ENCODE assay signal across 22 cellular contexts in the genomic region with DNA sequence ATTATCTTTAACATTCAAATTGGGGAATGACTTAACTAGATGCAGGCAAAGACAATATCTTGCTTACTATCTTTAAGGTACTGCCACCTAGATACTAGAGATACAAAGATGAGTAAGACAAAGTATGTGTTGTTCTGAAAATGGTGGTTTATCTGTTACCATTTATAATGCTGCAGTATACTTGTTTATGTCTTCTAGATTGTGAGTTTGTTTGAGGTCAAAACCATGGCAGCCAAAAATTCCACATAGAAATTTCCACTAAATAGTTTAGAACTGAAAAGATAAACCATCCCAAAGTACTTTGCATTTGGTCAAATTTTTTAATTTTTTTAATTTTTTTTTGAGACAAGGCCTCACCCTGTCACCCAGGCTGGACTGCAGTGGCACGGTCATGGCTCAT.
"Had no signal": no experiment of that assay in that cellular context is flagged by ENCODE, and none has a peak within 500 bp of the region (broad histone marks: within the 10 kb centered on the region; RNA-seq: fewer than 3 reads in every experiment).

No MANE protein-coding gene starts in this region.

- H3K27me3 ChIP-seq: esophagus squamous epithelium, hepatocyte, neutrophil, spleen, testis, tibial nerve, upper lobe of right lung, vagina had no signal

- H3K4me1 Mint-ChIP-seq: naive thymus-derived CD8-positive, alpha-beta T cell; stimulated activated memory B cell treated with anti-CD40 and anti-IgM and Interleukin-4, amounts not matched to agents 10 μg/mL and 1 μg/mL and 100 μg/mL, for 72 hours; stimulated activated naive CD8-positive, alpha-beta T cell treated with anti-CD3 and anti-CD28 coated beads, Interleukin-15, amount 100 ng/mL, for 72 hours had no signal

- H3K9me3 Mint-ChIP-seq: naive thymus-derived CD8-positive, alpha-beta T cell; stimulated activated memory B cell treated with anti-CD40 and anti-IgM and Interleukin-4, amounts not matched to agents 10 μg/mL and 1 μg/mL and 100 μg/mL, for 72 hours; stimulated activated naive CD8-positive, alpha-beta T cell treated with anti-CD3 and anti-CD28 coated beads, Interleukin-15, amount 100 ng/mL, for 72 hours had no signal

- H3K36me3 ChIP-seq: esophagus squamous epithelium, neutrophil, spleen, tibial nerve, upper lobe of right lung, vagina had no signal

- H3K27me3 Mint-ChIP-seq: stimulated activated memory B cell treated with anti-CD40 and anti-IgM and Interleukin-4, amounts not matched to agents 10 μg/mL and 1 μg/mL and 100 μg/mL, for 72 hours had no signal

- H3K27ac Mint-ChIP-seq: naive thymus-derived CD8-positive, alpha-beta T cell; stimulated activated memory B cell treated with anti-CD40 and anti-IgM and Interleukin-4, amounts not matched to agents 10 μg/mL and 1 μg/mL and 100 μg/mL, for 72 hours; stimulated activated naive CD8-positive, alpha-beta T cell treated with anti-CD3 and anti-CD28 coated beads, Interleukin-15, amount 100 ng/mL, for 72 hours had no signal

- H3K4me3 Mint-ChIP-seq: naive thymus-derived CD8-positive, alpha-beta T cell; stimulated activated memory B cell treated with anti-CD40 and anti-IgM and Interleukin-4, amounts not matched to agents 10 μg/mL and 1 μg/mL and 100 μg/mL, for 72 hours; stimulated activated naive CD8-positive, alpha-beta T cell treated with anti-CD3 and anti-CD28 coated beads, Interleukin-15, amount 100 ng/mL, for 72 hours had no signal

- ATAC-seq: left colon; left ventricle myocardium superior; mucosa of descending colon; naive thymus-derived CD8-positive, alpha-beta T cell; sciatic nerve; stimulated activated memory B cell treated with anti-CD40 and anti-IgM and Interleukin-4, amounts not matched to agents 10 μg/mL and 1 μg/mL and 100 μg/mL, for 72 hours; stimulated activated naive CD8-positive, alpha-beta T cell treated with anti-CD3 and anti-CD28 coated beads, Interleukin-15, amount 100 ng/mL, for 72 hours; upper lobe of right lung had no signal

- H3K4me1 ChIP-seq: testis had no signal

- H3K27ac ChIP-seq: esophagus squamous epithelium, hepatocyte, neutrophil, spleen, testis, tibial nerve, upper lobe of right lung, vagina had no signal

- H3K36me3 Mint-ChIP-seq: naive thymus-derived CD8-positive, alpha-beta T cell; stimulated activated memory B cell treated with anti-CD40 and anti-IgM and Interleukin-4, amounts not matched to agents 10 μg/mL and 1 μg/mL and 100 μg/mL, for 72 hours had no signal

- DNase-seq: dermis blood vessel endothelial cell; esophagus squamous epithelium; foreskin melanocyte; head of caudate nucleus; left colon; left ventricle myocardium superior; mucosa of descending colon; naive thymus-derived CD8-positive, alpha-beta T cell; spleen; stimulated activated CD4-positive, alpha-beta T cell treated with anti-CD3 and anti-CD28 coated beads, Interleukin-15, amount 100 ng/mL, for 24 hours; stimulated activated CD4-positive, alpha-beta T cell treated with anti-CD3 and anti-CD28 coated beads, Interleukin-1b, Interleukin-23, amount 100 ng/mL, for 48 hours; stimulated activated CD4-positive, alpha-beta T cell treated with anti-CD3 and anti-CD28 coated beads, Interleukin-4, amount 100 ng/mL, for 24 hours; stimulated activated naive CD8-positive, alpha-beta T cell treated with anti-CD3 and anti-CD28 coated beads, Interleukin-15, amount 100 ng/mL, for 72 hours; testis; upper lobe of right lung had no signal

- H3K9me3 ChIP-seq: esophagus squamous epithelium, mucosa of descending colon, neutrophil, spleen, testis, tibial nerve, upper lobe of right lung, vagina had no signal

- H3K4me3 ChIP-seq: esophagus squamous epithelium, hepatocyte, lung, mucosa of descending colon, spleen, testis, tibial nerve, upper lobe of right lung, vagina had no signal
